Comparison of ENCODE assay signal across 1 cellular context in genomic region chr16:56729351-56729735, GRCh38.
TF ChIP-seq lines count a peak whose summit lies in the region.

No MANE protein-coding gene starts in this region.

TF ChIP-seq in endothelial cell of umbilical vein, 7 proteins besides CTCF, POLR2A, EP300 and RAD21:
- TF ChIP-seq EZH2 (IDR thresholded peaks at IDR 0.05; ENCODE audit: borderline replicate concordance, low read depth, low read length, severe bottlenecking) (no peak), MYC (IDR thresholded peaks at IDR 0.05; ENCODE audit: low read depth, low read length) (no peak), GATA2 (IDR thresholded peaks at IDR 0.05; ENCODE audit: insufficient read depth, insufficient read length, low read depth, low read length) (no peak), MAX (IDR thresholded peaks at IDR 0.05; ENCODE audit: insufficient read depth, insufficient read length) (no peak), FOS (IDR thresholded peaks at IDR 0.05; ENCODE audit: borderline replicate concordance, insufficient read depth, low read length) (no peak), JUN (IDR thresholded peaks at IDR 0.05; ENCODE audit: borderline replicate concordance, insufficient read depth, insufficient read length, low read depth) (no peak), POLR2AphosphoS5 (IDR thresholded peaks at IDR 0.05; ENCODE audit: insufficient read depth, low read depth, low read length) (no peak)
